Comparison of ENCODE assay signal across 8 cellular contexts in genomic region chr17:28570716-28571254, GRCh38. TPM values are rescaled to one million over a fixed set of nuclear protein-coding genes. Genes with fewer than 3 reads are reported as not detected.
A peak's percentile ranks its signal among the peaks of the same experiment; 100 is the strongest.
DNase-seq lines count a peak whose midpoint lies in the region; ATAC-seq, FAIRE-seq and TF ChIP-seq lines count a peak whose summit lies in the region.

No MANE protein-coding gene starts in this region.

- in situ Hi-C loops in brain microvascular endothelial cell (cut with HindIII; ENCODE audit: low pct_ligation_motif_present, low sequenced_read_pairs), result no loop called here

- H3K4me1 ChIP-seq in HUES48 (ENCODE audit: control insufficient read depth, insufficient read depth, low read length), result no peaks in the 10 kb centered on the region; the same call in 1 of the 2 replicates
- H3K4me1 ChIP-seq in keratinocyte (ENCODE audit: control insufficient read depth, extremely low read depth, insufficient read depth, low read length), result peaks cover 15% of the 10 kb centered on the region

- H3K36me3 ChIP-seq in HUES48 (ENCODE audit: control insufficient read depth, insufficient read depth, low read length), result peaks cover 17% of the 10 kb centered on the region
- H3K36me3 ChIP-seq in brain microvascular endothelial cell (replicated peaks), result peaks cover 2% of the 10 kb centered on the region
- H3K36me3 ChIP-seq in keratinocyte (ENCODE audit: control insufficient read depth in 2 of 2, extremely low read depth in 1 of 2, insufficient read depth in 2 of 2, low read length in 2 of 2), result peaks cover 9 to 10% of the 10 kb centered on the region in 2 experiments

- peaks cover 15% of the 10 kb centered on the region for H3K79me2 ChIP-seq in keratinocyte (ENCODE audit: control insufficient read depth, insufficient read depth, low read length)

- H3K27me3 ChIP-seq in HUES48 (ENCODE audit: control insufficient read depth, insufficient read depth, low read length) (peaks cover 7% of the 10 kb centered on the region; the same call in 1 of the 2 replicates), brain microvascular endothelial cell (replicated peaks) (no peaks in the 10 kb centered on the region), keratinocyte (ENCODE audit: control insufficient read depth, extremely low read depth, insufficient read depth, low read length) (no peaks in the 10 kb centered on the region)

- peak overlapping the region; percentile 72 for H3K4me2 ChIP-seq in keratinocyte (ENCODE audit: control insufficient read depth, extremely low read depth, insufficient read depth, low read depth, low read length)

- H3K4me3 ChIP-seq in HUES48 (ENCODE audit: low read depth, low read length) (peak overlapping the region; percentile 79), brain microvascular endothelial cell (ENCODE audit: low read depth, low read length) (peak overlapping the region; percentile 96), keratinocyte (ENCODE audit: control insufficient read depth in 2 of 3, extremely low read depth in 1 of 3, insufficient read depth in 2 of 3, low read depth in 1 of 3, low read length in 3 of 3) (peak overlapping the region; percentile 79 to 87 (median 84))

- no peak for TF ChIP-seq CTCF in C4-2B (conservative IDR thresholded peaks at IDR 0.05)
- TF ChIP-seq CTCF in brain microvascular endothelial cell (IDR thresholded peaks at IDR 0.05; ENCODE audit: low read depth, low read length, missing control alignments), result no peak
- no peak for TF ChIP-seq CTCF in keratinocyte (optimal IDR thresholded peaks at IDR 0.05 in 1 of 3, IDR thresholded peaks at IDR 0.05 in 1 of 3, conservative IDR thresholded peaks at IDR 0.05 in 1 of 3; ENCODE audit: extremely low read depth in 1 of 3, insufficient read depth in 2 of 3, low read length in 3 of 3)

- H3K9ac ChIP-seq in HUES48 (ENCODE audit: low read depth, low read length), result peak overlapping the region; percentile 51; the same call in 1 of the 2 replicates
- H3K9ac ChIP-seq in keratinocyte (ENCODE audit: control insufficient read depth, extremely low read depth, insufficient read depth, low read length), result peak overlapping the region; percentile 86

- H3K9me1 ChIP-seq in keratinocyte (ENCODE audit: control insufficient read depth, extremely low read depth, insufficient read depth, low read length), result no peaks in the 10 kb centered on the region

- no peak for FAIRE-seq in keratinocyte (lab: Jason Lieb, UNC)

- peak overlapping the region; percentile 96 for H2AFZ ChIP-seq in keratinocyte (ENCODE audit: control insufficient read depth, low read length)

- no peaks in the 10 kb centered on the region for H4K20me1 ChIP-seq in keratinocyte (ENCODE audit: control insufficient read depth, extremely low read depth, insufficient read depth, low read length)

- H3K9me3 ChIP-seq in HUES48 (ENCODE audit: control insufficient read depth, insufficient read depth, low read length), result no peaks in the 10 kb centered on the region
- H3K9me3 ChIP-seq in keratinocyte (ENCODE audit: control insufficient read depth, low read depth, low read length), result no peaks in the 10 kb centered on the region

- dilution Hi-C loops in keratinocyte (cut with MboI; ENCODE audit: extremely low pct_ligation_motif_present, low sequenced_read_pairs), result no loop called here

- peak overlapping the region; percentile 84 for H3K27ac ChIP-seq in C4-2B
- H3K27ac ChIP-seq in HUES48 (ENCODE audit: low read depth, low read length), result peak overlapping the region; percentile 50
- H3K27ac ChIP-seq in brain microvascular endothelial cell, result no peak overlapping the region
- peak overlapping the region; percentile 55 for H3K27ac ChIP-seq in keratinocyte (ENCODE audit: control insufficient read depth, insufficient read depth, low read length)

- peak; percentile 9 for ATAC-seq in GM19438 (IDR thresholded peaks at IDR 0.05; ENCODE audit: low read depth, unreplicated experiment)
- no peak for ATAC-seq in GM18870 (IDR thresholded peaks at IDR 0.05; ENCODE audit: unreplicated experiment)

- peak; percentile 43 for DNase-seq in T follicular helper cell (ENCODE audit: low read depth)
- DNase-seq in brain microvascular endothelial cell, result no peak
- no peak for DNase-seq in keratinocyte (ENCODE audit: low read depth, low spot score)
- DNase-seq in stimulated activated CD4-positive, alpha-beta T cell treated with anti-CD3 and anti-CD28 coated beads, Interleukin-2, amount 100 ng/mL, for 24 hours, result peak; percentile 61 to 63

RNA-seq across cellular contexts. Expression of gene PIGS, which starts 0.5 kb away (rescaled TPM):
- 21.8 to 52.1 TPM (median 33.6 TPM) in 3 replicates for polyA plus RNA-seq in keratinocyte
- polyA plus RNA-seq in keratinocyte (2011; ENCODE audit: low read depth), result 22.8 TPM
- polyA plus RNA-seq in keratinocyte (2011; cell fraction: cytosol; rRNA removed), result 26.0 and 28.2 TPM in 2 replicates
- polyA plus RNA-seq in keratinocyte (2011; cell fraction: nucleus; rRNA removed), result 47.6 and 49.6 TPM in 2 replicates
- 27.7 and 45.6 TPM in 2 replicates for polyA plus RNA-seq in keratinocyte (2012; ENCODE audit: low replicate concordance)
- polyA minus RNA-seq in keratinocyte, result 21.9 to 89.4 TPM (median 29.1 TPM) in 3 replicates
- polyA minus RNA-seq in keratinocyte (2011; cell fraction: cytosol; rRNA and poly(A)+ RNA removed), result 20.3 TPM
- polyA minus RNA-seq in keratinocyte (2011; cell fraction: nucleus; rRNA and poly(A)+ RNA removed), result 19.9 and 48.1 TPM in 2 replicates

RNA-seq across cellular contexts. Expression of gene ALDOC, which starts 5.9 kb away (rescaled TPM):
- 24.2 to 44.9 TPM (median 32.5 TPM) in 3 replicates for polyA plus RNA-seq in keratinocyte
- 12.1 TPM for polyA plus RNA-seq in keratinocyte (2011; ENCODE audit: low read depth)
- 17.4 and 20.5 TPM in 2 replicates for polyA plus RNA-seq in keratinocyte (2011; cell fraction: cytosol; rRNA removed)
- 18.6 TPM in 2 replicates for polyA plus RNA-seq in keratinocyte (2011; cell fraction: nucleus; rRNA removed)
- polyA plus RNA-seq in keratinocyte (2012; ENCODE audit: low replicate concordance), result 23.2 and 28.7 TPM in 2 replicates
- 35.1 to 51.5 TPM (median 42.5 TPM) in 3 replicates for polyA minus RNA-seq in keratinocyte
- polyA minus RNA-seq in keratinocyte (2011; cell fraction: cytosol; rRNA and poly(A)+ RNA removed), result 17.1 TPM
- 6.6 and 10.6 TPM in 2 replicates for polyA minus RNA-seq in keratinocyte (2011; cell fraction: nucleus; rRNA and poly(A)+ RNA removed)

RNA-seq across cellular contexts. Expression of gene UNC119, which starts 18.4 kb away (rescaled TPM):
- 34.1 to 93.3 TPM (median 60.0 TPM) in 3 replicates for polyA plus RNA-seq in keratinocyte
- polyA plus RNA-seq in keratinocyte (2011; ENCODE audit: low read depth), result 6.9 TPM
- 28.1 and 39.3 TPM in 2 replicates for polyA plus RNA-seq in keratinocyte (2011; cell fraction: cytosol; rRNA removed)
- polyA plus RNA-seq in keratinocyte (2011; cell fraction: nucleus; rRNA removed), result 52.9 and 56.6 TPM in 2 replicates
- 18.6 and 27.2 TPM in 2 replicates for polyA plus RNA-seq in keratinocyte (2012; ENCODE audit: low replicate concordance)
- 22.1 to 44.2 TPM (median 33.4 TPM) in 3 replicates for polyA minus RNA-seq in keratinocyte
- polyA minus RNA-seq in keratinocyte (2011; cell fraction: cytosol; rRNA and poly(A)+ RNA removed), result 39.5 TPM
- 21.7 and 22.3 TPM in 2 replicates for polyA minus RNA-seq in keratinocyte (2011; cell fraction: nucleus; rRNA and poly(A)+ RNA removed)

RNA-seq across cellular contexts. Expression of gene SPAG5, which starts 28.0 kb away (rescaled TPM):
- polyA plus RNA-seq in keratinocyte, result 6.2 to 21.1 TPM (median 16.6 TPM) in 3 replicates
- polyA plus RNA-seq in keratinocyte (2011; ENCODE audit: low read depth), result 4.3 TPM
- polyA plus RNA-seq in keratinocyte (2011; cell fraction: cytosol; rRNA removed), result 4.2 and 4.4 TPM in 2 replicates
- polyA plus RNA-seq in keratinocyte (2011; cell fraction: nucleus; rRNA removed), result 23.6 and 24.8 TPM in 2 replicates
- 4.9 and 13.3 TPM in 2 replicates for polyA plus RNA-seq in keratinocyte (2012; ENCODE audit: low replicate concordance)
- polyA minus RNA-seq in keratinocyte, result 11.0 to 24.2 TPM (median 20.6 TPM) in 3 replicates
- polyA minus RNA-seq in keratinocyte (2011; cell fraction: cytosol; rRNA and poly(A)+ RNA removed), result 5.4 TPM
- 11.4 and 12.6 TPM in 2 replicates for polyA minus RNA-seq in keratinocyte (2011; cell fraction: nucleus; rRNA and poly(A)+ RNA removed)

RNA-seq across cellular contexts. Expression of gene RSKR, which starts 43.2 kb away (rescaled TPM):
- polyA plus RNA-seq in keratinocyte, result 3.9 to 7.4 TPM (median 6.6 TPM) in 3 replicates
- 3.5 TPM for polyA plus RNA-seq in keratinocyte (2011; ENCODE audit: low read depth)
- 0.27 and 0.47 TPM in 2 replicates for polyA plus RNA-seq in keratinocyte (2011; cell fraction: cytosol; rRNA removed)
- polyA plus RNA-seq in keratinocyte (2011; cell fraction: nucleus; rRNA removed), result 36.3 and 42.1 TPM in 2 replicates
- 2.5 and 5.0 TPM in 2 replicates for polyA plus RNA-seq in keratinocyte (2012; ENCODE audit: low replicate concordance)
- 4.3 to 17.2 TPM (median 12.9 TPM) in 3 replicates for polyA minus RNA-seq in keratinocyte
- polyA minus RNA-seq in keratinocyte (2011; cell fraction: cytosol; rRNA and poly(A)+ RNA removed), result not detected
- polyA minus RNA-seq in keratinocyte (2011; cell fraction: nucleus; rRNA and poly(A)+ RNA removed), result 10.4 and 21.5 TPM in 2 replicates

Comparison
In these comparisons a context has a peak if more than half of its experiments do, and no peak if none do; other contexts are left out.
1. DNase-seq: peak in T follicular helper cell (single experiment) and stimulated activated CD4-positive, alpha-beta T cell treated with anti-CD3 and anti-CD28 coated beads, Interleukin-2, amount 100 ng/mL, for 24 hours (2 of 2); none in brain microvascular endothelial cell (single experiment) and keratinocyte (single experiment).
2. Peak in every context shown above with its lines, with median percentiles within 50 percentile points of each other: H3K4me3 ChIP-seq.